1 cellular context compared by ENCODE assay signal in genomic region chr13:94309576-94309975, GRCh38.
TF ChIP-seq lines count a peak whose summit lies in the region.

No MANE protein-coding gene starts in this region.

TF ChIP-seq in endothelial cell of umbilical vein, 7 proteins besides CTCF, POLR2A, EP300 and RAD21:
- TF ChIP-seq POLR2AphosphoS5 (IDR thresholded peaks at IDR 0.05; ENCODE audit: insufficient read depth, low read depth, low read length) (no peak), MAX (IDR thresholded peaks at IDR 0.05; ENCODE audit: insufficient read depth, insufficient read length) (no peak), GATA2 (IDR thresholded peaks at IDR 0.05; ENCODE audit: insufficient read depth, insufficient read length, low read depth, low read length) (no peak), FOS (IDR thresholded peaks at IDR 0.05; ENCODE audit: borderline replicate concordance, insufficient read depth, low read length) (no peak)
